ENCODE assay signal across 1 cellular context in genomic region chr1:121522061-121522759, GRCh38.
TF ChIP-seq lines count a peak whose summit lies in the region.

No MANE protein-coding gene starts in this region.

TF ChIP-seq in HepG2, 621 proteins besides CTCF, POLR2A, EP300 and RAD21 (continued from another document and continues in another):
- TF ChIP-seq ZNF687 (CRISPR knock-in tag; IDR thresholded peaks at IDR 0.05) (no peak), TFE3 (CRISPR knock-in tag; IDR thresholded peaks at IDR 0.05) (peak; percentile 51; the same call in 1 of the 2 replicates), ZNF567 (CRISPR knock-in tag; IDR thresholded peaks at IDR 0.05; ENCODE audit: borderline replicate concordance) (no peak), SIX1 (CRISPR knock-in tag; IDR thresholded peaks at IDR 0.05; ENCODE audit: borderline replicate concordance) (peak; percentile 32; the same call in 1 of the 2 replicates), ZNF431 (CRISPR knock-in tag; IDR thresholded peaks at IDR 0.05; ENCODE audit: borderline replicate concordance, low read depth) (no peak), TBL1XR1 (IDR thresholded peaks at IDR 0.05; ENCODE audit: borderline replicate concordance, low read length, partially characterized antibody) (peak; percentile 42), ZNF878 (CRISPR knock-in tag; IDR thresholded peaks at IDR 0.05) (peak; percentile 77; the same call in 1 of the 2 replicates), ATF1 (CRISPR knock-in tag; IDR thresholded peaks at IDR 0.05) (no peak), ZNF780A (CRISPR knock-in tag; IDR thresholded peaks at IDR 0.05) (no peak), ELF4 (CRISPR knock-in tag; IDR thresholded peaks at IDR 0.05; ENCODE audit: borderline replicate concordance) (no peak), ZNF768 (CRISPR knock-in tag; IDR thresholded peaks at IDR 0.05) (no peak), ARHGAP35 (CRISPR knock-in tag; IDR thresholded peaks at IDR 0.05; ENCODE audit: borderline replicate concordance) (no peak), JARID2 (CRISPR knock-in tag; IDR thresholded peaks at IDR 0.05; ENCODE audit: insufficient replicate concordance) (no peak), BCL3 (CRISPR knock-in tag; IDR thresholded peaks at IDR 0.05) (no peak), ZNF207 (IDR thresholded peaks at IDR 0.05; ENCODE audit: borderline replicate concordance) (no peak), SAFB2 (CRISPR knock-in tag; IDR thresholded peaks at IDR 0.05; ENCODE audit: borderline replicate concordance, low read depth) (no peak), ZNF337 (CRISPR knock-in tag; IDR thresholded peaks at IDR 0.05; ENCODE audit: borderline replicate concordance, low read depth) (no peak), FOXK2 (IDR thresholded peaks at IDR 0.05) (no peak), SRF (IDR thresholded peaks at IDR 0.05; ENCODE audit: low read depth, low read length) (no peak), NFE2L2 (IDR thresholded peaks at IDR 0.05; ENCODE audit: low read length) (no peak), PTBP1 (IDR thresholded peaks at IDR 0.05; ENCODE audit: low read depth, low read length, poor library complexity, severe bottlenecking) (no peak), ZNF256 (CRISPR knock-in tag; conservative IDR thresholded peaks at IDR 0.05) (no peak), CHD4 (IDR thresholded peaks at IDR 0.05; ENCODE audit: borderline replicate concordance, low read length) (peak; percentile 99), KDM2A (CRISPR knock-in tag; IDR thresholded peaks at IDR 0.05; ENCODE audit: borderline replicate concordance, low read depth) (0 out of 2 replicates have a peak, but pooled peaks have one; percentile 36), ZNF788 (CRISPR knock-in tag; IDR thresholded peaks at IDR 0.05; ENCODE audit: borderline replicate concordance) (no peak), HNRNPK (IDR thresholded peaks at IDR 0.05; ENCODE audit: low read depth, low read length, poor library complexity, severe bottlenecking) (no peak), ZBTB42 (CRISPR knock-in tag; IDR thresholded peaks at IDR 0.05) (no peak), ZNF703 (CRISPR knock-in tag; IDR thresholded peaks at IDR 0.05; ENCODE audit: borderline replicate concordance) (no peak), RBAK (CRISPR knock-in tag; IDR thresholded peaks at IDR 0.05) (no peak), ZNF670 (CRISPR knock-in tag; IDR thresholded peaks at IDR 0.05; ENCODE audit: borderline replicate concordance) (0 out of 2 replicates have a peak, but pooled peaks have one; percentile 65), BORCS8-MEF2B (CRISPR knock-in tag; IDR thresholded peaks at IDR 0.05) (no peak), IRF2 (CRISPR knock-in tag; IDR thresholded peaks at IDR 0.05) (peak; percentile 77; the same call in 1 of the 2 replicates), ZNF558 (CRISPR knock-in tag; IDR thresholded peaks at IDR 0.05; ENCODE audit: borderline replicate concordance) (peak; percentile 47; the same call in 1 of the 2 replicates), ZKSCAN8 (CRISPR knock-in tag; IDR thresholded peaks at IDR 0.05; ENCODE audit: borderline replicate concordance) (peak; percentile 83), FOXJ3 (CRISPR knock-in tag; IDR thresholded peaks at IDR 0.05; ENCODE audit: borderline replicate concordance) (peak; percentile 77; the same call in 1 of the 2 replicates), PRPF4 (IDR thresholded peaks at IDR 0.05; ENCODE audit: low read depth, low read length, poor library complexity, severe bottlenecking) (no peak), ZNF343 (CRISPR knock-in tag; IDR thresholded peaks at IDR 0.05) (no peak), ZBTB7A (CRISPR knock-in tag; IDR thresholded peaks at IDR 0.05) (no peak), ZNF281 (CRISPR knock-in tag; IDR thresholded peaks at IDR 0.05; ENCODE audit: borderline replicate concordance) (peak; percentile 61; the same call in 1 of the 2 replicates), CREB1 (IDR thresholded peaks at IDR 0.05) (no peak), CREB1 (CRISPR knock-in tag; IDR thresholded peaks at IDR 0.05) (peak; percentile 70), RCOR2 (CRISPR knock-in tag; IDR thresholded peaks at IDR 0.05) (peak; percentile 53; the same call in 1 of the 2 replicates), NFE2L1 (CRISPR knock-in tag; IDR thresholded peaks at IDR 0.05; ENCODE audit: borderline replicate concordance) (no peak)
- TF ChIP-seq, protein P1, sequence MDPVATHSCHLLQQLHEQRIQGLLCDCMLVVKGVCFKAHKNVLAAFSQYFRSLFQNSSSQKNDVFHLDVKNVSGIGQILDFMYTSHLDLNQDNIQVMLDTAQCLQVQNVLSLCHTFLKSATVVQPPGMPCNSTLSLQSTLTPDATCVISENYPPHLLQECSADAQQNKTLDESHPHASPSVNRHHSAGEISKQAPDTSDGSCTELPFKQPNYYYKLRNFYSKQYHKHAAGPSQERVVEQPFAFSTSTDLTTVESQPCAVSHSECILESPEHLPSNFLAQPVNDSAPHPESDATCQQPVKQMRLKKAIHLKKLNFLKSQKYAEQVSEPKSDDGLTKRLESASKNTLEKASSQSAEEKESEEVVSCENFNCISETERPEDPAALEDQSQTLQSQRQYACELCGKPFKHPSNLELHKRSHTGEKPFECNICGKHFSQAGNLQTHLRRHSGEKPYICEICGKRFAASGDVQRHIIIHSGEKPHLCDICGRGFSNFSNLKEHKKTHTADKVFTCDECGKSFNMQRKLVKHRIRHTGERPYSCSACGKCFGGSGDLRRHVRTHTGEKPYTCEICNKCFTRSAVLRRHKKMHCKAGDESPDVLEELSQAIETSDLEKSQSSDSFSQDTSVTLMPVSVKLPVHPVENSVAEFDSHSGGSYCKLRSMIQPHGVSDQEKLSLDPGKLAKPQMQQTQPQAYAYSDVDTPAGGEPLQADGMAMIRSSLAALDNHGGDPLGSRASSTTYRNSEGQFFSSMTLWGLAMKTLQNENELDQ (CRISPR knock-in tag; IDR thresholded peaks at IDR 0.05; ENCODE audit: borderline replicate concordance) = no peak
- TF ChIP-seq, protein P2, sequence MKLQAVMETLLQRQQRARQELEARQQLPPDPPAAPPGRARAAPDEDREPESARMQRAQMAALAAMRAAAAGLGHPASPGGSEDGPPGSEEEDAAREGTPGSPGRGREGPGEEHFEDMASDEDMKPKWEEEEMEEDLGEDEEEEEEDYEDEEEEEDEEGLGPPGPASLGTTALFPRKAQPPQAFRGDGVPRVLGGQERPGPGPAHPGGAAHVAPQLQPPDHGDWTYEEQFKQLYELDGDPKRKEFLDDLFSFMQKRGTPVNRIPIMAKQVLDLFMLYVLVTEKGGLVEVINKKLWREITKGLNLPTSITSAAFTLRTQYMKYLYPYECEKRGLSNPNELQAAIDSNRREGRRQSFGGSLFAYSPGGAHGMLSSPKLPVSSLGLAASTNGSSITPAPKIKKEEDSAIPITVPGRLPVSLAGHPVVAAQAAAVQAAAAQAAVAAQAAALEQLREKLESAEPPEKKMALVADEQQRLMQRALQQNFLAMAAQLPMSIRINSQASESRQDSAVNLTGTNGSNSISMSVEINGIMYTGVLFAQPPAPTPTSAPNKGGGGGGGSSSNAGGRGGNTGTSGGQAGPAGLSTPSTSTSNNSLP (IDR thresholded peaks at IDR 0.05; ENCODE audit: low read depth, low read length) = peak; percentile 78
- TF ChIP-seq, protein P3, sequence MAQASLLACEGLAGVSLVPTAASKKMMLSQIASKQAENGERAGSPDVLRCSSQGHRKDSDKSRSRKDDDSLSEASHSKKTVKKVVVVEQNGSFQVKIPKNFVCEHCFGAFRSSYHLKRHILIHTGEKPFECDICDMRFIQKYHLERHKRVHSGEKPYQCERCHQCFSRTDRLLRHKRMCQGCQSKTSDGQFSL (CRISPR knock-in tag; IDR thresholded peaks at IDR 0.05) = no peak
- TF ChIP-seq, protein P4, sequence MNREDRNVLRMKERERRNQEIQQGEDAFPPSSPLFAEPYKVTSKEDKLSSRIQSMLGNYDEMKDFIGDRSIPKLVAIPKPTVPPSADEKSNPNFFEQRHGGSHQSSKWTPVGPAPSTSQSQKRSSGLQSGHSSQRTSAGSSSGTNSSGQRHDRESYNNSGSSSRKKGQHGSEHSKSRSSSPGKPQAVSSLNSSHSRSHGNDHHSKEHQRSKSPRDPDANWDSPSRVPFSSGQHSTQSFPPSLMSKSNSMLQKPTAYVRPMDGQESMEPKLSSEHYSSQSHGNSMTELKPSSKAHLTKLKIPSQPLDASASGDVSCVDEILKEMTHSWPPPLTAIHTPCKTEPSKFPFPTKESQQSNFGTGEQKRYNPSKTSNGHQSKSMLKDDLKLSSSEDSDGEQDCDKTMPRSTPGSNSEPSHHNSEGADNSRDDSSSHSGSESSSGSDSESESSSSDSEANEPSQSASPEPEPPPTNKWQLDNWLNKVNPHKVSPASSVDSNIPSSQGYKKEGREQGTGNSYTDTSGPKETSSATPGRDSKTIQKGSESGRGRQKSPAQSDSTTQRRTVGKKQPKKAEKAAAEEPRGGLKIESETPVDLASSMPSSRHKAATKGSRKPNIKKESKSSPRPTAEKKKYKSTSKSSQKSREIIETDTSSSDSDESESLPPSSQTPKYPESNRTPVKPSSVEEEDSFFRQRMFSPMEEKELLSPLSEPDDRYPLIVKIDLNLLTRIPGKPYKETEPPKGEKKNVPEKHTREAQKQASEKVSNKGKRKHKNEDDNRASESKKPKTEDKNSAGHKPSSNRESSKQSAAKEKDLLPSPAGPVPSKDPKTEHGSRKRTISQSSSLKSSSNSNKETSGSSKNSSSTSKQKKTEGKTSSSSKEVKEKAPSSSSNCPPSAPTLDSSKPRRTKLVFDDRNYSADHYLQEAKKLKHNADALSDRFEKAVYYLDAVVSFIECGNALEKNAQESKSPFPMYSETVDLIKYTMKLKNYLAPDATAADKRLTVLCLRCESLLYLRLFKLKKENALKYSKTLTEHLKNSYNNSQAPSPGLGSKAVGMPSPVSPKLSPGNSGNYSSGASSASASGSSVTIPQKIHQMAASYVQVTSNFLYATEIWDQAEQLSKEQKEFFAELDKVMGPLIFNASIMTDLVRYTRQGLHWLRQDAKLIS (CRISPR knock-in tag; IDR thresholded peaks at IDR 0.05) = no peak
- TF ChIP-seq, protein P5, sequence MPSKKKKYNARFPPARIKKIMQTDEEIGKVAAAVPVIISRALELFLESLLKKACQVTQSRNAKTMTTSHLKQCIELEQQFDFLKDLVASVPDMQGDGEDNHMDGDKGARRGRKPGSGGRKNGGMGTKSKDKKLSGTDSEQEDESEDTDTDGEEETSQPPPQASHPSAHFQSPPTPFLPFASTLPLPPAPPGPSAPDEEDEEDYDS (CRISPR knock-in tag; IDR thresholded peaks at IDR 0.05) = peak; percentile 56; the same call in 1 of the 2 replicates
